ENCODE assay signal across 22 cellular contexts in the genomic region with DNA sequence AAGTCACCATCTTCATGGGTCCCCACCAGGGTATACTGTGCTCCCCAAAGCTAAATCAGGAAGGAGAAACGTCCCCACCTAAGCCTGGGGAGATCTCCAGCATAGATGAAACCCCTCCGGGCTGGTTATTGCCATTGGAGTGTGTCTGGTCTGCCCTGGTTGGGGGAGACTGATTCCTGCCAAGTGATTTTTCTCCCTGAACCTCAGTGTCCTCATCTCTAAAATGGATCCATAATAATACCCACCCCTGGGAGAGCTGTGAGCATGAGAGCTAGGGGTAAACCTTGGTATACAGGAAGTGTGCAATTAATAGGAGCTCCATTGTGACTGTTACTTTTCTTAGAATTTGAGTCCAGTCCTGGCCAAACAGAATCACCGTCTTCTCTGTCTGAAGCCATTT.
DNase-seq lines count a peak whose midpoint lies in the region; ATAC-seq, FAIRE-seq and TF ChIP-seq lines count a peak whose summit lies in the region.
"Had no signal": no experiment of that assay in that cellular context is flagged by ENCODE, and none has a peak within 500 bp of the region (broad histone marks: within the 10 kb centered on the region; RNA-seq: fewer than 3 reads in every experiment).

No MANE protein-coding gene starts in this region.

- H3K9me1 ChIP-seq in K562 (ENCODE audit: control insufficient read depth, insufficient read depth, low read length): peaks cover 17% of the 10 kb centered on the region

- H3K79me2 ChIP-seq in HCT116 (ENCODE audit: insufficient read depth, low read length) (peaks cover 98% of the 10 kb centered on the region), K562 (ENCODE audit: control insufficient read depth, insufficient read depth, low read length) (peaks cover 80% of the 10 kb centered on the region), neural cell (replicated peaks; ENCODE audit: insufficient read depth, low read length) (peaks cover 46% of the 10 kb centered on the region)

- WGBS in K562 (ENCODE audit: insufficient coverage, low coverage, missing lambda C conversion rate): 66% methylated on average over 3 of the region's 3 CpGs

- intact Hi-C loops in HCT116 (cut with micrococcal nuclease) (no loop called here), K562 (cut with micrococcal nuclease) (no loop called here)

- H3K27ac ChIP-seq in HCT116 (ENCODE audit: low read depth, low read length) (no peak overlapping the region), K562 (ENCODE audit: extremely low read depth, low read depth, low read length) (no peak overlapping the region), neural cell (ENCODE audit: low read length) (peak overlapping the region; percentile 64)
- H3K27ac ChIP-seq: C4-2B, KMS-11, SK-N-MC had no signal

- TF ChIP-seq POLR2A in HCT116 (IDR thresholded peaks at IDR 0.05; ENCODE audit: borderline replicate concordance, extremely low read depth, insufficient read depth, insufficient read length) (no peak), K562 (conservative IDR thresholded peaks at IDR 0.05) (no peak)

- TF ChIP-seq EP300 in K562 (IDR thresholded peaks at IDR 0.05; ENCODE audit: low read length) (no peak), neural cell (conservative IDR thresholded peaks at IDR 0.05; ENCODE audit: poor library complexity, severe bottlenecking) (no peak)

- no peak for TF ChIP-seq CTCF in HCT116 (IDR thresholded peaks at IDR 0.05 in 2 of 3, conservative IDR thresholded peaks at IDR 0.05 in 1 of 3; ENCODE audit: borderline replicate concordance in 1 of 3, insufficient read depth in 1 of 3, low read depth in 2 of 3, low read length in 2 of 3)
- no peak for TF ChIP-seq CTCF in K562 (IDR thresholded peaks at IDR 0.05 in 2 of 3, conservative IDR thresholded peaks at IDR 0.05 in 1 of 3; ENCODE audit: insufficient read depth in 2 of 3, low read depth in 1 of 3, low read length in 3 of 3)
- no peak for TF ChIP-seq CTCF in neural cell (IDR thresholded peaks at IDR 0.05; ENCODE audit: poor library complexity, severe bottlenecking)

- no peaks in the 10 kb centered on the region for H3K9me2 ChIP-seq in HCT116 (ENCODE audit: insufficient read depth)
- H3K9me2 ChIP-seq in neural cell (ENCODE audit: insufficient read depth, low read length): no peaks in the 10 kb centered on the region

- H3K4me1 ChIP-seq in HCT116 (ENCODE audit: control insufficient read depth in 1 of 2, insufficient read depth in 2 of 2, low read length in 2 of 2) (peaks cover 45 to 88% of the 10 kb centered on the region in 2 experiments), K562 (replicated peaks in 1 of 2; ENCODE audit: control insufficient read depth in 2 of 2, insufficient read depth in 2 of 2, low read length in 2 of 2) (peaks cover 23 to 28% of the 10 kb centered on the region in 2 experiments)

- POLR2A ChIA-PET in HCT116 (lab: Charles Lee) (no interaction called here), K562 (lab: Yijun Ruan, JAX) (interaction anchor here (0.6 kb wide), 1 partner anchor 220 kb away, joined by 3 read pairs; no protein-coding TSS in a partner anchor)

- H3K9ac ChIP-seq in HCT116 (ENCODE audit: low read length) (no peak overlapping the region), K562 (ENCODE audit: insufficient read depth in 1 of 2, low read depth in 2 of 2, low read length in 2 of 2) (no peak overlapping the region), neural cell (ENCODE audit: low read length) (peak overlapping the region; percentile 50)
- H3K9ac ChIP-seq: KMS-11 had no signal

- H2AFZ ChIP-seq in HCT116 (ENCODE audit: low read depth, low read length, poor library complexity, severe bottlenecking) (no peak overlapping the region), K562 (ENCODE audit: low read depth, low read length) (no peak overlapping the region), neural cell (ENCODE audit: low read depth, low read length) (no peak overlapping the region)

- H3K27me3 ChIP-seq in HCT116 (ENCODE audit: insufficient read depth, low read length) (no peaks in the 10 kb centered on the region), K562 (ENCODE audit: control insufficient read depth in 2 of 2, insufficient read depth in 2 of 2, low read length in 2 of 2) (no peaks in the 10 kb centered on the region), neural cell (ENCODE audit: insufficient read depth, low read depth, low read length) (no peaks in the 10 kb centered on the region)

- RAD21 ChIA-PET in HCT116 (lab: Charles Lee; ENCODE audit: low non-redundant PET in 1 of 2, low total read pairs in 2 of 2, uncharacterized antibody in 2 of 2, unreplicated experiment in 2 of 2): no interaction called here

- peaks cover 4% of the 10 kb centered on the region for H3F3A ChIP-seq in neural cell (ENCODE audit: insufficient read depth, low read length, poor library complexity, severe bottlenecking)

- H3K4me3 ChIP-seq in HCT116 (replicated peaks in 1 of 2; ENCODE audit: low read depth in 1 of 2, low read length in 2 of 2) (no peak overlapping the region), K562 (no peak overlapping the region), neural cell (ENCODE audit: low read length) (no peak overlapping the region)
- H3K4me3 ChIP-seq: SK-N-MC had no signal

- BruUV-seq in HCT116 (replicated peaks; lab: Mats Ljungman, UMichigan) (no TSS peak), K562 (replicated peaks; lab: Mats Ljungman, UMichigan) (no TSS peak)

- H4K20me1 ChIP-seq in HCT116 (ENCODE audit: insufficient read depth): peaks cover 15% of the 10 kb centered on the region; the same call in 1 of the 2 replicates
- H4K20me1 ChIP-seq in K562 (replicated peaks; ENCODE audit: control insufficient read depth, insufficient read depth, low read length): peaks cover 44% of the 10 kb centered on the region; the same call in 1 of the 2 replicates
- peaks cover 4% of the 10 kb centered on the region for H4K20me1 ChIP-seq in neural cell (ENCODE audit: insufficient read depth)

- peaks cover 0 to 4% of the 10 kb centered on the region in 2 experiments; a peak in 1 of 4 replicates for H3K36me3 ChIP-seq in HCT116 (ENCODE audit: control insufficient read depth in 1 of 2, insufficient read depth in 2 of 2, low read length in 2 of 2)
- peaks cover 13% of the 10 kb centered on the region; the same call in 2 of the 3 replicates for H3K36me3 ChIP-seq in K562 (ENCODE audit: control insufficient read depth, insufficient read depth, low read length)
- no peaks in the 10 kb centered on the region for H3K36me3 ChIP-seq in neural cell (ENCODE audit: insufficient read depth, low read length)

- no peak for TF ChIP-seq RAD21 in HCT116 (IDR thresholded peaks at IDR 0.05; ENCODE audit: low read depth)
- TF ChIP-seq RAD21 in K562 (CRISPR knock-in tag; conservative IDR thresholded peaks at IDR 0.05 in 1 of 2, IDR thresholded peaks at IDR 0.05 in 1 of 2): no peak
- no peak for TF ChIP-seq RAD21 in neural cell (conservative IDR thresholded peaks at IDR 0.05)

- peak overlapping the region; percentile 48; the same call in 1 of the 2 replicates for H3K4me2 ChIP-seq in HCT116 (ENCODE audit: low read length)
- no peak overlapping the region for H3K4me2 ChIP-seq in K562 (ENCODE audit: insufficient read depth, low read length)
- H3K4me2 ChIP-seq in neural cell (ENCODE audit: low read length): no peak overlapping the region
- H3K4me2 ChIP-seq: KMS-11 had no signal

- CTCF ChIA-PET in HCT116 (lab: Charles Lee): no interaction called here
- CTCF ChIA-PET in K562 (lab: Yijun Ruan, JAX; ENCODE audit: low intra/inter-chr PET ratio): no interaction called here

- H3K9me3 ChIP-seq in HCT116 (ENCODE audit: control insufficient read depth in 1 of 2, insufficient read depth in 1 of 2, low read depth in 1 of 2, low read length in 2 of 2): no peaks in the 10 kb centered on the region
- H3K9me3 ChIP-seq in K562 (replicated peaks; ENCODE audit: control insufficient read depth, insufficient read depth, low read depth, low read length): no peaks in the 10 kb centered on the region
- H3K9me3 ChIP-seq in neural cell (ENCODE audit: low read length): no peaks in the 10 kb centered on the region

- DNase-seq in HCT116 (ENCODE audit: low read depth, low spot score) (no peak), K562 (ENCODE audit: extremely low read depth in 1 of 4, low spot score in 3 of 4) (no peak), kidney glomerular epithelial cell (lab: John Stamatoyannopoulos, UW) (no peak), islet precursor cell (no peak)
- DNase-seq: CD8-positive, alpha-beta memory T cell; DMS153; DND-41; MM.1S; NCI-H2029; NCI-H446 treated with DMSO at 0.1 percent for 48 hours; NCI-H526; NCI-H82; SIG-M5 had no signal

- no peak for ATAC-seq in HCT116
- no peak for ATAC-seq in K562
- ATAC-seq in HG02970 (IDR thresholded peaks at IDR 0.05; ENCODE audit: low FRiP score, unreplicated experiment): no peak
- ATAC-seq in HG03354 (IDR thresholded peaks at IDR 0.05; ENCODE audit: poor library complexity, severe bottlenecking, unreplicated experiment): no peak
- ATAC-seq: Panc1 had no signal

- in situ Hi-C loops in K562 (cut with MboI): no loop called here

- FAIRE-seq in K562 (lab: Jason Lieb, UNC): no peak
- FAIRE-seq: GM12892, HTR-8/SVneo had no signal

TF ChIP-seq in HCT116, 20 proteins besides CTCF, POLR2A, EP300 and RAD21 (continues in another document):
- TF ChIP-seq ZFX (IDR thresholded peaks at IDR 0.05) (no peak), FOSL1 (IDR thresholded peaks at IDR 0.05; ENCODE audit: low read depth) (no peak), CEBPB (IDR thresholded peaks at IDR 0.05; ENCODE audit: low read depth) (no peak), SIN3A (IDR thresholded peaks at IDR 0.05; ENCODE audit: low read depth) (no peak)
- TF ChIP-seq, protein P1, sequence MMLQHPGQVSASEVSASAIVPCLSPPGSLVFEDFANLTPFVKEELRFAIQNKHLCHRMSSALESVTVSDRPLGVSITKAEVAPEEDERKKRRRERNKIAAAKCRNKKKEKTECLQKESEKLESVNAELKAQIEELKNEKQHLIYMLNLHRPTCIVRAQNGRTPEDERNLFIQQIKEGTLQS (IDR thresholded peaks at IDR 0.05): no peak

TF ChIP-seq in K562, 482 proteins besides CTCF, POLR2A, EP300 and RAD21:
- TF ChIP-seq RBM25 (IDR thresholded peaks at IDR 0.05; ENCODE audit: low read depth, low read length, severe bottlenecking): peak; percentile 80
- no peak for TF ChIP-seq SOX6 (IDR thresholded peaks at IDR 0.05)
- TF ChIP-seq BCOR (IDR thresholded peaks at IDR 0.05): peak; percentile 57

TF ChIP-seq in neural cell, 6 proteins besides CTCF, POLR2A, EP300 and RAD21 (continues in another document):
- TF ChIP-seq MXI1 (conservative IDR thresholded peaks at IDR 0.05; ENCODE audit: poor library complexity, severe bottlenecking): no peak
